ENCODE assay signal across 15 cellular contexts in genomic region chr10:71064413-71065118, GRCh38.
DNase-seq lines count a peak whose midpoint lies in the region; ATAC-seq, FAIRE-seq and TF ChIP-seq lines count a peak whose summit lies in the region.
"Had no signal": no experiment of that assay in that cellular context is flagged by ENCODE, and none has a peak within 500 bp of the region (broad histone marks: within the 10 kb centered on the region; RNA-seq: fewer than 3 reads in every experiment).

No MANE protein-coding gene starts in this region.

- no peak for FAIRE-seq in bronchial epithelial cell (lab: Jason Lieb, UNC)
- FAIRE-seq: GM12892 had no signal

- in situ Hi-C loops in mammary epithelial cell (cut with MboI; ENCODE audit: low sequenced_read_pairs in 2 of 2), result no loop called here

- BruUV-seq in mammary epithelial cell (replicated peaks; lab: Mats Ljungman, UMichigan), result no TSS peak

- H3K27me3 ChIP-seq in DND-41 (ENCODE audit: insufficient read depth, low read length, poor library complexity) (peaks cover 2% of the 10 kb centered on the region), Karpas-422 (ENCODE audit: low read length) (no peaks in the 10 kb centered on the region), bronchial epithelial cell (ENCODE audit: control insufficient read depth, insufficient read depth, low read length) (no peaks in the 10 kb centered on the region), mammary epithelial cell (ENCODE audit: insufficient read depth, low read length) (peaks cover 4% of the 10 kb centered on the region)
- H3K27me3 ChIP-seq: adrenal gland, Peyer's patch had no signal

- H3K9ac ChIP-seq in DND-41 (ENCODE audit: low read depth, low read length), result no peak overlapping the region
- no peak overlapping the region for H3K9ac ChIP-seq in Karpas-422 (ENCODE audit: low read length)
- no peak overlapping the region for H3K9ac ChIP-seq in mammary epithelial cell (ENCODE audit: insufficient read depth, low read length)

- DNase-seq in DND-41 (no peak), Karpas-422 (peak; percentile 52), bronchial epithelial cell (ENCODE audit: low read depth) (no peak), myocyte (ENCODE audit: low read depth) (peak; percentile 31), mammary epithelial cell (no peak), head of caudate nucleus (no peak), hippocampal formation (lab: John Stamatoyannopoulos, UW) (no peak), DMS53 (lab: John Stamatoyannopoulos, UW) (no peak)
- DNase-seq: activated T-cell treated with anti-CD3 and anti-CD28 coated beads for 4 hours, adrenal gland, COR-L47, hypothalamus, NCI-H2107, Peyer's patch had no signal

- dilution Hi-C loops in mammary epithelial cell (cut with HindIII; ENCODE audit: low sequenced_read_pairs), result loop anchor here (5.0 kb wide), 1 partner anchor 37 kb away; no protein-coding TSS in a partner anchor

- TF ChIP-seq CTCF in DND-41 (IDR thresholded peaks at IDR 0.05; ENCODE audit: borderline replicate concordance, extremely low read depth, low read length, poor library complexity, severe bottlenecking) (peak; percentile 29), bronchial epithelial cell (IDR thresholded peaks at IDR 0.05; ENCODE audit: insufficient read depth, low read length, severe bottlenecking) (peak; percentile 7), mammary epithelial cell (conservative IDR thresholded peaks at IDR 0.05 in 1 of 2, IDR thresholded peaks at IDR 0.05 in 1 of 2; ENCODE audit: extremely low read depth in 1 of 2, insufficient read depth in 1 of 2, low read depth in 1 of 2, low read length in 2 of 2) (peak in 1 of 2 donors; percentile 24)

- H3K27ac ChIP-seq in DND-41 (ENCODE audit: low read length) (no peak overlapping the region), Karpas-422 (ENCODE audit: low read length) (no peak overlapping the region), mammary epithelial cell (ENCODE audit: insufficient read depth, low read depth, low read length) (no peak overlapping the region)
- H3K27ac ChIP-seq: adrenal gland, Peyer's patch had no signal

- WGBS in mammary epithelial cell (ENCODE audit: low coverage, missing lambda C conversion rate), result 79% methylated on average over 10 of the region's 13 CpGs

- H3K9me3 ChIP-seq in DND-41 (ENCODE audit: insufficient read depth, low read length, severe bottlenecking) (no peaks in the 10 kb centered on the region), Karpas-422 (ENCODE audit: low read length) (no peaks in the 10 kb centered on the region), mammary epithelial cell (replicated peaks; ENCODE audit: insufficient read depth, low read length) (no peaks in the 10 kb centered on the region)
- H3K9me3 ChIP-seq: adrenal gland, Peyer's patch had no signal

- no peak overlapping the region for H3K4me3 ChIP-seq in DND-41 (ENCODE audit: low read depth in 1 of 2, low read length in 2 of 2)
- no peak overlapping the region for H3K4me3 ChIP-seq in Karpas-422 (ENCODE audit: low read length)
- H3K4me3 ChIP-seq in bronchial epithelial cell (ENCODE audit: low read depth, low read length), result no peak overlapping the region
- no peak overlapping the region for H3K4me3 ChIP-seq in mammary epithelial cell (replicated peaks in 1 of 3; ENCODE audit: insufficient read depth in 1 of 3, low read depth in 2 of 3, low read length in 3 of 3)
- H3K4me3 ChIP-seq: adrenal gland, Peyer's patch had no signal

- H3K4me2 ChIP-seq in DND-41 (ENCODE audit: insufficient read depth, low read length) (no peak overlapping the region), Karpas-422 (ENCODE audit: low read depth, low read length, poor library complexity, severe bottlenecking) (no peak overlapping the region), mammary epithelial cell (ENCODE audit: insufficient read depth, low read depth, low read length) (no peak overlapping the region)

- H3K4me1 ChIP-seq in DND-41 (ENCODE audit: insufficient read depth, low read length) (no peaks in the 10 kb centered on the region), Karpas-422 (ENCODE audit: low read length) (no peaks in the 10 kb centered on the region), mammary epithelial cell (ENCODE audit: insufficient read depth, low read length) (peaks cover 20% of the 10 kb centered on the region)
- H3K4me1 ChIP-seq: adrenal gland, Peyer's patch had no signal

- H3K79me2 ChIP-seq in DND-41 (ENCODE audit: insufficient read depth, low read length) (no peaks in the 10 kb centered on the region), Karpas-422 (ENCODE audit: low read length) (no peaks in the 10 kb centered on the region), mammary epithelial cell (ENCODE audit: insufficient read depth, low read length) (no peaks in the 10 kb centered on the region)

- CTCF ChIA-PET in mammary epithelial cell (lab: Charles Lee; ENCODE audit: low non-redundant PET), result no interaction called here

- H4K20me1 ChIP-seq in DND-41 (ENCODE audit: insufficient read depth, low read length) (peaks cover 6% of the 10 kb centered on the region; the same call in 1 of the 2 replicates), Karpas-422 (ENCODE audit: insufficient read depth, low read depth, low read length) (no peaks in the 10 kb centered on the region), mammary epithelial cell (ENCODE audit: insufficient read depth, low read length) (no peaks in the 10 kb centered on the region)

- ATAC-seq in DND-41 (ENCODE audit: insufficient read depth, low read depth), result no peak

- intact Hi-C loops in mammary epithelial cell (cut with micrococcal nuclease) (loop anchor here (1.0 kb wide), 1 partner anchor 139 kb away; no protein-coding TSS in a partner anchor), head of caudate nucleus (cut with DNase I) (no loop called here)

- no peak overlapping the region for H2AFZ ChIP-seq in DND-41 (ENCODE audit: low read depth, low read length)
- no peak overlapping the region for H2AFZ ChIP-seq in Karpas-422 (ENCODE audit: low read length)
- no peak overlapping the region for H2AFZ ChIP-seq in mammary epithelial cell (ENCODE audit: low read depth, low read length)

- H3K36me3 ChIP-seq in DND-41 (ENCODE audit: insufficient read depth, low read length) (no peaks in the 10 kb centered on the region), Karpas-422 (ENCODE audit: insufficient read depth, low read length) (no peaks in the 10 kb centered on the region), bronchial epithelial cell (ENCODE audit: control insufficient read depth, insufficient read depth, low read length) (no peaks in the 10 kb centered on the region), mammary epithelial cell (ENCODE audit: insufficient read depth, low read length) (no peaks in the 10 kb centered on the region)
- H3K36me3 ChIP-seq: adrenal gland, Peyer's patch had no signal

- no peaks in the 10 kb centered on the region for H3K9me2 ChIP-seq in Karpas-422 (replicated peaks; ENCODE audit: insufficient read depth, low read length)

Comparison
In these comparisons a context has a peak if more than half of its experiments do, and no peak if none do; other contexts are left out.
1. DNase-seq: peak in Karpas-422 (single experiment) and myocyte (single experiment); none in DND-41 (single experiment), bronchial epithelial cell (single experiment), mammary epithelial cell (single experiment), head of caudate nucleus (0 of 42), hippocampal formation (0 of 2) and DMS53 (single experiment).